Comparison of ENCODE assay signal across 16 cellular contexts in the genomic region with DNA sequence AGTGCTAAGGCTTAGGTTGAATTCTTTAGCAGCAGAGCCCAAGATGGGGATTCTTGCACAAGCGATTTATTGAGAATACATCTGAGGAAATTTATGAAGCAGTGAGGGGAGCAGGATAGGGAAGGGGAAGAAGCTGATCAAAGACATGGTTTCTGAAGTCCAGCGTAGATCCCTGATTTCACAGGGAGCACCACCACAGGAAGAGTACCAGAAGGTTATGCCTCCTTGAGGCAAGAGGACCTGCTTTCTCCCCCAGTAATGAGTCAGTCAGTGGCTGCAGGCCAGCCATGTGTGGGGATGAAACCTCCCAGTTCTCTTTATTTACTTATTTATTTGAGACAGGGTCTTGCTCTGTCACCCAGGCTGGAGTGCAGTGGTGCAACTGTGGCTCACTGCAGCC. TPM values are rescaled to one million over a fixed set of nuclear protein-coding genes. Genes with fewer than 3 reads are reported as not detected.
A peak's percentile ranks its signal among the peaks of the same experiment; 100 is the strongest.
DNase-seq lines count a peak whose midpoint lies in the region; ATAC-seq and TF ChIP-seq lines count a peak whose summit lies in the region.
"Had no signal": no experiment of that assay in that cellular context is flagged by ENCODE, and none has a peak within 500 bp of the region (broad histone marks: within the 10 kb centered on the region; RNA-seq: fewer than 3 reads in every experiment).

No MANE protein-coding gene starts in this region.

- POLR2A ChIA-PET in PC-3 (lab: Charles Lee; ENCODE audit: unreplicated experiment), result no interaction called here

- H3K4me1 ChIP-seq in PC-3 (ENCODE audit: insufficient read depth, low read length), result no peaks in the 10 kb centered on the region
- H3K4me1 ChIP-seq: A549, BE2C had no signal

- H3K27me3 ChIP-seq in PC-3 (ENCODE audit: low read length), result no peaks in the 10 kb centered on the region
- H3K27me3 ChIP-seq: BE2C had no signal

- ATAC-seq in PC-3, result no peak
- ATAC-seq: A549 had no signal

- no peaks in the 10 kb centered on the region for H3K9me2 ChIP-seq in PC-3 (replicated peaks; ENCODE audit: low read length)

- DNase-seq in GM03348 (ENCODE audit: low spot score) (peak; percentile 10), HT1080 (ENCODE audit: low read depth) (peak; percentile 39), PC-3 (peak; percentile 22), iris pigment epithelial cell (ENCODE audit: low read depth) (peak; percentile 43), foreskin melanocyte (no peak), NOMO-1 treated with dmso at 0.1 percent for 144 hours (lab: John Stamatoyannopoulos, UW; ENCODE audit: unreplicated experiment) (no peak)
- no peak for DNase-seq in stimulated activated CD4-positive, alpha-beta T cell treated with anti-CD3 and anti-CD28 coated beads, Interleukin-2, amount 100 ng/mL, for 48 hours
- DNase-seq: BE2C; CD4-positive, alpha-beta memory T cell; DMS79; GDM1; GM23248; H7 had no signal

- H3K4me2 ChIP-seq in PC-3 (ENCODE audit: low read length), result no peak overlapping the region
- H3K4me2 ChIP-seq: A549 had no signal

- no peak for TF ChIP-seq CTCF in PC-3 (conservative IDR thresholded peaks at IDR 0.05; ENCODE audit: low read depth, low read length)

- H3K9ac ChIP-seq in PC-3 (ENCODE audit: low read length), result no peak overlapping the region
- H3K9ac ChIP-seq: GM23248 had no signal

- intact Hi-C loops in PC-3 (cut with micrococcal nuclease), result no loop called here

- no peak overlapping the region for H3K27ac ChIP-seq in PC-3 (ENCODE audit: low read length)
- H3K27ac ChIP-seq: A549, C4-2B, GM23248 had no signal

- no peaks in the 10 kb centered on the region for H4K20me1 ChIP-seq in PC-3 (ENCODE audit: low read length)

- H3K36me3 ChIP-seq in PC-3 (ENCODE audit: low read depth, low read length), result no peaks in the 10 kb centered on the region
- H3K36me3 ChIP-seq: BE2C had no signal

- H3F3A ChIP-seq in PC-3 (ENCODE audit: low read length, unreplicated experiment), result no peaks in the 10 kb centered on the region

- CTCF ChIA-PET in PC-3 (lab: Charles Lee), result no interaction called here

- BruUV-seq in PC-3 (replicated peaks; lab: Mats Ljungman, UMichigan), result no TSS peak

- no peak overlapping the region for H3K4me3 ChIP-seq in PC-3 (ENCODE audit: low read length)
- H3K4me3 ChIP-seq: A549, GM23248 had no signal

- H3K9me3 ChIP-seq in PC-3 (ENCODE audit: low read length), result no peaks in the 10 kb centered on the region
- H3K9me3 ChIP-seq: A549, BE2C had no signal

- no peaks in the 10 kb centered on the region for H3K79me2 ChIP-seq in PC-3 (ENCODE audit: low read length)

- H2AFZ ChIP-seq in PC-3 (ENCODE audit: low read length), result no peak overlapping the region
- H2AFZ ChIP-seq: GM23248 had no signal

RNA-seq across cellular contexts. Expression of a gene that starts 35.0 kb away (rescaled TPM):
- 25.2 and 29.5 TPM in 2 replicates for total RNA-seq in HT1080 (2014; rRNA removed; shearing (Covaris generic))
- 21.1 and 29.1 TPM in 2 replicates for polyA plus RNA-seq in HT1080 (2015; cell fraction: cytosol; rRNA removed)
- polyA plus RNA-seq in HT1080 (2015; cell fraction: nucleus; rRNA removed), result 47.4 and 59.1 TPM in 2 replicates
- 10.6 and 10.7 TPM in 2 replicates for total RNA-seq in PC-3 (2014; rRNA removed)

RNA-seq across cellular contexts. Expression of a gene that starts 48.3 kb away (rescaled TPM):
- 4.3 TPM in 2 replicates for total RNA-seq in HT1080 (2014; rRNA removed; shearing (Covaris generic))
- 5.2 and 7.8 TPM in 2 replicates for polyA plus RNA-seq in HT1080 (2015; cell fraction: cytosol; rRNA removed)
- 4.1 TPM in 2 replicates for polyA plus RNA-seq in HT1080 (2015; cell fraction: nucleus; rRNA removed)
- total RNA-seq in PC-3 (2014; rRNA removed), result not detected in 2 replicates
- total RNA-seq: CD4-positive, alpha-beta memory T cell; H7; HT-29 had no signal
- polyA plus RNA-seq: CD4-positive, alpha-beta memory T cell had no signal

Comparison
In these comparisons a context has a peak if more than half of its experiments do, and no peak if none do; other contexts are left out.
1. DNase-seq: peak in GM03348 (single experiment), HT1080 (single experiment), PC-3 (single experiment) and iris pigment epithelial cell (single experiment); none in stimulated activated CD4-positive, alpha-beta T cell treated with anti-CD3 and anti-CD28 coated beads, Interleukin-2, amount 100 ng/mL, for 48 hours (0 of 2), foreskin melanocyte (single experiment) and NOMO-1 treated with dmso at 0.1 percent for 144 hours (single experiment).